Comparison of ENCODE assay signal across 19 cellular contexts in genomic region chr7:45982132-45982531, GRCh38.
A peak's percentile ranks its signal among the peaks of the same experiment; 100 is the strongest.
DNase-seq lines count a peak whose midpoint lies in the region; ATAC-seq, FAIRE-seq and TF ChIP-seq lines count a peak whose summit lies in the region.
"Had no signal": no experiment of that assay in that cellular context is flagged by ENCODE, and none has a peak within 500 bp of the region (broad histone marks: within the 10 kb centered on the region; RNA-seq: fewer than 3 reads in every experiment).

No MANE protein-coding gene starts in this region.

- peaks cover 2% of the 10 kb centered on the region for H3K9me3 Mint-ChIP-seq in activated naive CD4-positive, alpha-beta T cell treated with anti-CD3 and anti-CD28 coated beads for 36 hours

- H3K79me1 ChIP-seq in IMR-90 (ENCODE audit: low read depth in 1 of 2, low read length in 2 of 2), result peaks cover 0 to 11% of the 10 kb centered on the region in 2 experiments; a peak in 1 of 4 replicates

- no peak overlapping the region for H3K9ac ChIP-seq in HepG2 (ENCODE audit: insufficient read depth, low read depth, low read length)
- no peak overlapping the region for H3K9ac ChIP-seq in IMR-90 (ENCODE audit: low read depth, low read length)
- H3K9ac ChIP-seq: BLaER1 treated with 17β-estradiol and CSF1 and Interleukin-3, amounts not matched to agents 10 nM and 100 nM; GM23248 had no signal

- H3K27me3 ChIP-seq in HepG2 (ENCODE audit: control insufficient read depth in 1 of 2, insufficient read depth in 2 of 2, low read length in 2 of 2) (no peaks in the 10 kb centered on the region), right lobe of liver (no peaks in the 10 kb centered on the region), IMR-90 (ENCODE audit: control insufficient read depth, insufficient read depth, low read length) (no peaks in the 10 kb centered on the region), lower lobe of right lung (ENCODE audit: low read depth) (no peaks in the 10 kb centered on the region), left ventricle myocardium inferior (ENCODE audit: low read depth) (no peaks in the 10 kb centered on the region)
- H3K27me3 ChIP-seq: BLaER1 treated with 17β-estradiol and CSF1 and Interleukin-3, amounts not matched to agents 10 nM and 100 nM had no signal

- H3K4me3 ChIP-seq in HepG2 (replicated peaks in 1 of 3; ENCODE audit: insufficient read depth in 1 of 3, low read depth in 2 of 3, low read length in 3 of 3), result no peak overlapping the region
- no peak overlapping the region for H3K4me3 ChIP-seq in right lobe of liver
- H3K4me3 ChIP-seq in IMR-90 (ENCODE audit: insufficient read depth, low read depth, low read length), result no peak overlapping the region
- no peak overlapping the region for H3K4me3 ChIP-seq in lower lobe of right lung
- no peak overlapping the region for H3K4me3 ChIP-seq in left ventricle myocardium inferior
- H3K4me3 ChIP-seq in lower leg skin (ENCODE audit: low read depth, poor library complexity, severe bottlenecking), result no peak overlapping the region
- H3K4me3 ChIP-seq: BLaER1 treated with 17β-estradiol and CSF1 and Interleukin-3, amounts not matched to agents 10 nM and 100 nM; GM23248; K562 had no signal

- dilution Hi-C loops in IMR-90 (cut with HindIII; ENCODE audit: low sequenced_read_pairs, unreplicated experiment), result no loop called here

- H3K9me1 ChIP-seq in IMR-90 (ENCODE audit: insufficient read depth, low read length), result peaks cover 24% of the 10 kb centered on the region

- in situ Hi-C loops in HepG2 (cut with HindIII; ENCODE audit: extremely low pct_ligation_motif_present, low pct_unique_long_range_greater_than_20kb), result no loop called here
- in situ Hi-C loops in IMR-90 (cut with MboI; ENCODE audit: low sequenced_read_pairs), result no loop called here

- H4K5ac ChIP-seq in IMR-90 (ENCODE audit: low read depth, low read length), result no peak overlapping the region

- peaks cover 4% of the 10 kb centered on the region for H3K9me3 ChIP-seq in HepG2 (ENCODE audit: low read length)
- H3K9me3 ChIP-seq in right lobe of liver, result no peaks in the 10 kb centered on the region
- no peaks in the 10 kb centered on the region for H3K9me3 ChIP-seq in IMR-90 (ENCODE audit: control insufficient read depth, insufficient read depth, low read length)
- H3K9me3 ChIP-seq in lower lobe of right lung, result no peaks in the 10 kb centered on the region
- H3K9me3 ChIP-seq in left ventricle myocardium inferior (replicated peaks), result peaks cover 8% of the 10 kb centered on the region

- no peak for FAIRE-seq in HepG2 (lab: Jason Lieb, UNC)
- FAIRE-seq: GM12892, H54, K562 had no signal

- H3K23ac ChIP-seq in IMR-90 (ENCODE audit: low read depth, low read length), result no peak overlapping the region

- TF ChIP-seq POLR2A in HepG2 (IDR thresholded peaks at IDR 0.05; ENCODE audit: insufficient read depth in 1 of 2, low read depth in 2 of 2, low read length in 2 of 2), result no peak
- TF ChIP-seq POLR2A in right lobe of liver (IDR thresholded peaks at IDR 0.05), result no peak
- TF ChIP-seq POLR2A in IMR-90 (IDR thresholded peaks at IDR 0.05; ENCODE audit: low read depth, low read length), result no peak
- no peak for TF ChIP-seq POLR2A in lower leg skin (IDR thresholded peaks at IDR 0.05)

- POLR2A ChIA-PET in HepG2 (lab: Yijun Ruan, JAX), result no interaction called here
- POLR2A ChIA-PET in IMR-90 (lab: Charles Lee; ENCODE audit: unreplicated experiment), result no interaction called here

- H2BK5ac ChIP-seq in IMR-90 (ENCODE audit: low read depth, low read length, poor library complexity, severe bottlenecking), result no peak overlapping the region

- no peak overlapping the region for H2BK20ac ChIP-seq in IMR-90 (ENCODE audit: low read depth, low read length)

- H4K20me1 ChIP-seq in HepG2 (ENCODE audit: insufficient read depth, low read length) (no peaks in the 10 kb centered on the region), IMR-90 (ENCODE audit: insufficient read depth, low read length) (no peaks in the 10 kb centered on the region)
- H4K20me1 ChIP-seq: BLaER1 treated with 17β-estradiol and CSF1 and Interleukin-3, amounts not matched to agents 10 nM and 100 nM had no signal

- H2AFZ ChIP-seq in HepG2 (ENCODE audit: low read length), result no peak overlapping the region
- H2AFZ ChIP-seq in IMR-90 (replicated peaks; ENCODE audit: low read length, poor library complexity), result no peak overlapping the region
- H2AFZ ChIP-seq: GM23248 had no signal

- no peaks in the 10 kb centered on the region for H3K79me2 ChIP-seq in HepG2 (ENCODE audit: insufficient read depth, low read length)

- WGBS in HepG2 (ENCODE audit: low lambda C conversion rate), result 59% methylated on average over 2 of the region's 2 CpGs
- WGBS in right lobe of liver (ENCODE audit: insufficient coverage, low coverage, low lambda C conversion rate, missing lambda C conversion rate), result 69% methylated on average over 2 of the region's 2 CpGs
- WGBS in IMR-90 (ENCODE audit: extremely low coverage in 2 of 2, insufficient read length in 1 of 2), 2 experiments, result 83% methylated on average over 2 of the region's 2 CpGs; no CpG with 5 or more reads in 1 of the 2 experiments
- 87 to 93% methylated on average over 2 of the region's 2 CpGs for WGBS in lower leg skin, 2 donors

- TF ChIP-seq CTCF in HepG2 (CRISPR knock-in tag; IDR thresholded peaks at IDR 0.05), result no peak
- no peak for TF ChIP-seq CTCF in right lobe of liver (IDR thresholded peaks at IDR 0.05)
- no peak for TF ChIP-seq CTCF in IMR-90 (conservative IDR thresholded peaks at IDR 0.05; ENCODE audit: low read depth, low read length)
- TF ChIP-seq CTCF in lower lobe of right lung (IDR thresholded peaks at IDR 0.05), result no peak
- TF ChIP-seq CTCF in left ventricle myocardium inferior (IDR thresholded peaks at IDR 0.05; ENCODE audit: borderline replicate concordance), result no peak
- TF ChIP-seq CTCF in lower leg skin (IDR thresholded peaks at IDR 0.05), result no peak

- H3K4me1 ChIP-seq in HepG2 (ENCODE audit: insufficient read depth, low read length), result peaks cover 79% of the 10 kb centered on the region
- peaks cover 0 to 16% (median 1%) of the 10 kb centered on the region in 4 donors for H3K4me1 ChIP-seq in right lobe of liver
- peaks cover 31% of the 10 kb centered on the region for H3K4me1 ChIP-seq in IMR-90 (ENCODE audit: control insufficient read depth, insufficient read depth, low read length)
- peaks cover 25% of the 10 kb centered on the region for H3K4me1 ChIP-seq in lower lobe of right lung
- H3K4me1 ChIP-seq in left ventricle myocardium inferior, result peaks cover 25% of the 10 kb centered on the region

- H3K14ac ChIP-seq in IMR-90 (replicated peaks; ENCODE audit: low read depth, low read length), result no peak overlapping the region

- H4K8ac ChIP-seq in IMR-90 (ENCODE audit: low read depth in 2 of 2, low read length in 2 of 2), result no peak overlapping the region

- 0 out of 2 replicates have a peak overlapping the region, but pooled peaks have one; percentile 23 for H2BK120ac ChIP-seq in IMR-90 (ENCODE audit: low read depth, low read length)

- peak overlapping the region; percentile 24; the same call in 1 of the 2 replicates for H2AK5ac ChIP-seq in IMR-90 (ENCODE audit: low read depth, low read length)

- H3K4me2 ChIP-seq in HepG2 (ENCODE audit: low read depth, low read length) (no peak overlapping the region), IMR-90 (ENCODE audit: low read depth, low read length) (no peak overlapping the region)
- H3K4me2 ChIP-seq: BLaER1 treated with 17β-estradiol and CSF1 and Interleukin-3, amounts not matched to agents 10 nM and 100 nM had no signal

- CTCF ChIA-PET in HepG2 (lab: Yijun Ruan, JAX; ENCODE audit: low intra/inter-chr PET ratio, low total read pairs) (no interaction called here), IMR-90 (lab: Yijun Ruan, JAX) (no interaction called here)
- CTCF ChIA-PET in activated naive CD4-positive, alpha-beta T cell treated with anti-CD3 and anti-CD28 coated beads for 36 hours (lab: Charles Lee), result no interaction called here

- H3K4me3 Mint-ChIP-seq in activated naive CD4-positive, alpha-beta T cell treated with anti-CD3 and anti-CD28 coated beads for 36 hours, result no peak overlapping the region
- H3K4me3 Mint-ChIP-seq: CD4-positive, alpha-beta T cell had no signal

- H3K36me3 ChIP-seq in HepG2 (replicated peaks in 1 of 2; ENCODE audit: control insufficient read depth in 1 of 2, insufficient read depth in 2 of 2, low read length in 2 of 2), result no peaks in the 10 kb centered on the region
- no peaks in the 10 kb centered on the region for H3K36me3 ChIP-seq in right lobe of liver
- no peaks in the 10 kb centered on the region for H3K36me3 ChIP-seq in IMR-90 (ENCODE audit: control insufficient read depth, insufficient read depth, low read length)
- no peaks in the 10 kb centered on the region for H3K36me3 ChIP-seq in lower lobe of right lung
- H3K36me3 ChIP-seq in left ventricle myocardium inferior, result no peaks in the 10 kb centered on the region
- H3K36me3 ChIP-seq: BLaER1 treated with 17β-estradiol and CSF1 and Interleukin-3, amounts not matched to agents 10 nM and 100 nM had no signal

- H2BK15ac ChIP-seq in IMR-90 (ENCODE audit: low read depth, low read length), result no peak overlapping the region

- no peak for DNase-seq in HepG2 (ENCODE audit: low spot score)
- DNase-seq in right lobe of liver, result no peak
- no peak for DNase-seq in IMR-90
- peak; percentile 15 for DNase-seq in islet precursor cell
- no peak for DNase-seq in lower lobe of right lung
- no peak for DNase-seq in activated naive CD4-positive, alpha-beta T cell treated with anti-CD3 and anti-CD28 coated beads for 36 hours
- DNase-seq in left ventricle myocardium inferior, result no peak
- DNase-seq in lower leg skin (ENCODE audit: low spot score in 2 of 2), result no peak
- DNase-seq: CD4-positive, alpha-beta T cell; DMS153; DMS79 treated with DMSO at 0.1 percent for 48 hours; EL; GM23248; Karpas-422 had no signal

- no peak overlapping the region for H4K91ac ChIP-seq in IMR-90 (ENCODE audit: insufficient read depth, low read depth, low read length)

- H3K27me3 Mint-ChIP-seq in activated naive CD4-positive, alpha-beta T cell treated with anti-CD3 and anti-CD28 coated beads for 36 hours (ENCODE audit: low read depth), result no peaks in the 10 kb centered on the region
- H3K27me3 Mint-ChIP-seq: CD4-positive, alpha-beta T cell had no signal

- H3K4ac ChIP-seq in IMR-90 (ENCODE audit: low read depth, low read length), result no peak overlapping the region

- no peak overlapping the region for H3K56ac ChIP-seq in IMR-90 (ENCODE audit: extremely low read depth, insufficient read depth, low read length)

- H3K27ac Mint-ChIP-seq in activated naive CD4-positive, alpha-beta T cell treated with anti-CD3 and anti-CD28 coated beads for 36 hours, result no peak overlapping the region
- H3K27ac Mint-ChIP-seq: CD4-positive, alpha-beta T cell had no signal

- no TSS peak for BruUV-seq in HepG2 (replicated peaks; lab: Mats Ljungman, UMichigan)
- BruUV-seq in IMR-90 (replicated peaks; lab: Mats Ljungman, UMichigan), result no TSS peak

- H3K18ac ChIP-seq in IMR-90 (ENCODE audit: low read depth, low read length), result no peak overlapping the region

- H3K27ac ChIP-seq in HepG2 (ENCODE audit: extremely low read length, insufficient read depth, low read length) (no peak overlapping the region), right lobe of liver (no peak overlapping the region), IMR-90 (ENCODE audit: insufficient read depth, low read length) (no peak overlapping the region), lower lobe of right lung (no peak overlapping the region), left ventricle myocardium inferior (replicated peaks) (no peak overlapping the region)
- H3K27ac ChIP-seq: 22Rv1; BLaER1 treated with 17β-estradiol and CSF1 and Interleukin-3, amounts not matched to agents 10 nM and 100 nM had no signal

- ATAC-seq in HepG2 (no peak), right lobe of liver (no peak), IMR-90 (ENCODE audit: low read depth) (no peak), lower lobe of right lung (no peak)
- ATAC-seq: K562 had no signal

- no peak overlapping the region for H2AK9ac ChIP-seq in IMR-90 (replicated peaks; ENCODE audit: low read depth, low read length, poor library complexity)

- TF ChIP-seq RAD21 in HepG2 (CRISPR knock-in tag; IDR thresholded peaks at IDR 0.05) (no peak), IMR-90 (IDR thresholded peaks at IDR 0.05; ENCODE audit: low read length) (no peak)

- H3K36me3 Mint-ChIP-seq in activated naive CD4-positive, alpha-beta T cell treated with anti-CD3 and anti-CD28 coated beads for 36 hours (ENCODE audit: low read depth), result peaks cover 21% of the 10 kb centered on the region

- peaks cover 12% of the 10 kb centered on the region for H3K4me1 Mint-ChIP-seq in activated naive CD4-positive, alpha-beta T cell treated with anti-CD3 and anti-CD28 coated beads for 36 hours (ENCODE audit: low read depth)

- TF ChIP-seq EP300 in HepG2 (IDR thresholded peaks at IDR 0.05; ENCODE audit: low read depth in 2 of 2, low read length in 2 of 2) (no peak), HepG2 (CRISPR knock-in tag; IDR thresholded peaks at IDR 0.05; ENCODE audit: borderline replicate concordance) (no peak)

- intact Hi-C loops in HepG2 (cut with micrococcal nuclease; ENCODE audit: unreplicated experiment) (no loop called here), right lobe of liver (cut with DNase I) (no loop called here), IMR-90 (cut with micrococcal nuclease) (no loop called here), lower lobe of right lung (cut with DNase I) (no loop called here), left ventricle myocardium inferior (cut with micrococcal nuclease) (no loop called here), lower leg skin (cut with DNase I; ENCODE audit: low total_unique reads) (no loop called here)
- intact Hi-C loops in activated naive CD4-positive, alpha-beta T cell treated with anti-CD3 and anti-CD28 coated beads for 36 hours (cut with micrococcal nuclease), result no loop called here
